7 cellular contexts compared by ENCODE assay signal in genomic region chr9:127976943-127977871, GRCh38. TPM values are rescaled to one million over a fixed set of nuclear protein-coding genes. Genes with fewer than 3 reads are reported as not detected.
DNase-seq lines count a peak whose midpoint lies in the region; FAIRE-seq and TF ChIP-seq lines count a peak whose summit lies in the region.

No MANE protein-coding gene starts in this region.

- peak overlapping the region; percentile 45 for H3K27ac ChIP-seq in SJSA1

- DNase-seq in GM12891 (ENCODE audit: insufficient read length, low spot score) (no peak), SJSA1 (ENCODE audit: low read depth in 1 of 2, low spot score in 2 of 2) (no peak), epithelial cell of proximal tubule (ENCODE audit: low read depth) (no peak), skeletal muscle cell (ENCODE audit: low read depth) (no peak), OCI-M2 (lab: John Stamatoyannopoulos, UW; ENCODE audit: unreplicated experiment) (no peak), NCI-H1105 treated with DMSO at 0.1 percent for 48 hours (lab: John Stamatoyannopoulos, UW) (no peak), SW480 (ENCODE audit: low spot score) (no peak)

- peaks cover 12% of the 10 kb centered on the region for H3K36me3 ChIP-seq in SJSA1

- no peaks in the 10 kb centered on the region for H3K27me3 ChIP-seq in SJSA1 (replicated peaks)

- no peak for TF ChIP-seq CTCF in epithelial cell of proximal tubule (conservative IDR thresholded peaks at IDR 0.05; ENCODE audit: low read depth, low read length)

- H3K9me3 ChIP-seq in SJSA1 (replicated peaks), result peaks cover 3% of the 10 kb centered on the region; the same call in 1 of the 2 replicates

- peaks cover 43% of the 10 kb centered on the region for H3K4me1 ChIP-seq in SJSA1 (replicated peaks)

- H3K4me3 ChIP-seq in SJSA1 (no peak overlapping the region; the same call in 1 of the 2 replicates), epithelial cell of proximal tubule (ENCODE audit: low read depth, low read length) (peak overlapping the region; percentile 88), skeletal muscle cell (ENCODE audit: low read depth, low read length) (peak overlapping the region; percentile 61)

- peak; percentile 52 for FAIRE-seq in GM12891 (lab: Jason Lieb, UNC)

- no peak for TF ChIP-seq POLR2A in GM12891 (IDR thresholded peaks at IDR 0.05; ENCODE audit: low read depth, low read length)

TF ChIP-seq in GM12891, 5 proteins besides CTCF, POLR2A, EP300 and RAD21:
- TF ChIP-seq SPI1 (IDR thresholded peaks at IDR 0.05; ENCODE audit: low read depth, low read length) (peak; percentile 56), PAX5 (IDR thresholded peaks at IDR 0.05; ENCODE audit: insufficient read depth, low read length, severe bottlenecking) (no peak), POLR2AphosphoS5 (IDR thresholded peaks at IDR 0.05; ENCODE audit: low read depth, low read length) (no peak), POU2F2 (IDR thresholded peaks at IDR 0.05; ENCODE audit: low read depth, low read length) (0 out of 2 replicates have a peak, but pooled peaks have one; percentile 19)

RNA-seq across cellular contexts. Expression of gene EEIG1, which starts 3.6 kb away (rescaled TPM):
- polyA plus RNA-seq in GM12891 (2012; ENCODE audit: low read depth, missing spikeins), result 26.9 TPM
- total RNA-seq in SJSA1 (2014; rRNA removed; shearing (Covaris generic)), result 3.5 and 4.6 TPM in 2 replicates
- total RNA-seq in epithelial cell of proximal tubule, result 3.9 and 5.0 TPM in 2 replicates

RNA-seq across cellular contexts. Expression of gene DPM2, which starts 39.6 kb away (rescaled TPM):
- 28.2 TPM for polyA plus RNA-seq in GM12891 (2012; ENCODE audit: low read depth, missing spikeins)
- 20.4 and 24.5 TPM in 2 replicates for total RNA-seq in SJSA1 (2014; rRNA removed; shearing (Covaris generic))
- total RNA-seq in epithelial cell of proximal tubule, result 26.2 and 26.5 TPM in 2 replicates

RNA-seq across cellular contexts. Expression of gene PIP5KL1, which starts 46.6 kb away (rescaled TPM):
- polyA plus RNA-seq in GM12891 (2012; ENCODE audit: low read depth, missing spikeins), result 0.42 TPM
- total RNA-seq in SJSA1 (2014; rRNA removed; shearing (Covaris generic)), result 1.6 and 18.4 TPM in 2 replicates
- 0.87 and 6.9 TPM in 2 replicates for total RNA-seq in epithelial cell of proximal tubule
